Comparison of ENCODE assay signal across 8 cellular contexts in the genomic region with DNA sequence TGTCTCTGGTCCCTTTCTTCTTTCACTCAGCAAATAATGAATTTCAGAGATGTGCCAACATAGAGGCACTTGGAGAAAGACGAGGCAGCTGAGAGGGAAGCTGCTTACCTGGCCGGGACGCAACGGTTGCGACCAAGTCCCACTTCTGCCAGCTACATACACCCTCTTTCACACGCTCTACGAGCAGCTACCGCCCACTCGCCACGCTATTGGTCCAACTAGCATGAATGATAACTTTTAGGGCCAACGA. TPM values are rescaled to one million over a fixed set of nuclear protein-coding genes. Genes with fewer than 3 reads are reported as not detected.
DNase-seq lines count a peak whose midpoint lies in the region; ATAC-seq, FAIRE-seq and TF ChIP-seq lines count a peak whose summit lies in the region.

No MANE protein-coding gene starts in this region.

- peak overlapping the region; percentile 97 for H3K4me2 ChIP-seq in PC-9

- H3K36me3 ChIP-seq in PC-9 (ENCODE audit: low read depth) (peaks cover 6% of the 10 kb centered on the region), esophagus muscularis mucosa (peaks cover 3 to 36% (median 25%) of the 10 kb centered on the region in 4 donors), sigmoid colon (peaks cover 0 to 18% (median 0%) of the 10 kb centered on the region in 4 donors)

- no peaks in the 10 kb centered on the region for H3K27me3 ChIP-seq in PC-9 (ENCODE audit: insufficient read depth, low read depth)
- H3K27me3 ChIP-seq in esophagus muscularis mucosa = no peaks in the 10 kb centered on the region
- H3K27me3 ChIP-seq in sigmoid colon = no peaks in the 10 kb centered on the region

- peaks cover 32% of the 10 kb centered on the region for H4K20me1 ChIP-seq in PC-9 (ENCODE audit: insufficient read depth)

- H3K4me3 ChIP-seq in PC-9 = peak overlapping the region; percentile 69
- peak overlapping the region; percentile 51 to 98 (median 59) for H3K4me3 ChIP-seq in esophagus muscularis mucosa
- H3K4me3 ChIP-seq in sigmoid colon = peak overlapping the region; percentile 7 to 53 (median 43)

- H3K27ac ChIP-seq in PC-9 (peak overlapping the region; percentile 46), esophagus muscularis mucosa (replicated peaks in 1 of 4) (peak overlapping the region; percentile 54 to 76 (median 58)), sigmoid colon (peak overlapping the region; percentile 57 to 76 (median 70))

- CTCF ChIA-PET in PC-9 (lab: Charles Lee) = interaction anchor here (0.6 to 1.4 kb wide), 7 partner anchors 52 to 344 kb away, joined by 3 to 21 read pairs (median 7); partner anchors contain the start of gene MBOAT7

- H3K9me2 ChIP-seq in PC-9 (ENCODE audit: insufficient read depth) = no peaks in the 10 kb centered on the region

- H3F3A ChIP-seq in PC-9 (ENCODE audit: insufficient read depth, low read depth) = peaks cover 23% of the 10 kb centered on the region

- peak; percentile 99 for FAIRE-seq in GM12892 (lab: Jason Lieb, UNC)

- TF ChIP-seq POLR2A in GM12892 (IDR thresholded peaks at IDR 0.05; ENCODE audit: low read depth, low read length) = peak; percentile 62; the same call in 1 of the 2 replicates
- TF ChIP-seq POLR2A in esophagus muscularis mucosa (IDR thresholded peaks at IDR 0.05; ENCODE audit: low read depth) = no peak
- TF ChIP-seq POLR2A in sigmoid colon (IDR thresholded peaks at IDR 0.05) = peak in 1 of 2 donors; percentile 38

- ATAC-seq in GM19023 (IDR thresholded peaks at IDR 0.05; ENCODE audit: unreplicated experiment) = no peak

- intact Hi-C loops in PC-9 (cut with micrococcal nuclease; ENCODE audit: unreplicated experiment) (loop anchor here (1.0 to 2.0 kb wide), 7 partner anchors 23 to 312 kb away; partner anchors contain the start of genes LENG1, MYADM and NDUFA3), esophagus muscularis mucosa (cut with DNase I) (no loop called here), sigmoid colon (cut with DNase I) (loop anchor here (2.0 kb wide), 1 partner anchor 22 kb away; the partner anchor contains the start of genes PRPF31 and TFPT)

- DNase-seq in GM12892 (ENCODE audit: insufficient read length) (no peak), PC-9 (no peak), esophagus muscularis mucosa (ENCODE audit: extremely low spot score) (no peak), sigmoid colon (no peak), DMS79 treated with DMSO at 0.1 percent for 48 hours (lab: John Stamatoyannopoulos, UW) (no peak), amygdala (lab: John Stamatoyannopoulos, UW) (no peak), GM10266 (ENCODE audit: extremely low spot score) (no peak)

- peaks cover 41% of the 10 kb centered on the region for H3K79me2 ChIP-seq in PC-9 (ENCODE audit: low read depth)

- H2AFZ ChIP-seq in PC-9 = peak overlapping the region; percentile 90

- peaks cover 26% of the 10 kb centered on the region; the same call in 1 of the 2 replicates for H3K4me1 ChIP-seq in PC-9 (replicated peaks; ENCODE audit: insufficient read depth)
- H3K4me1 ChIP-seq in esophagus muscularis mucosa = peaks cover 28 to 53% (median 48%) of the 10 kb centered on the region in 4 donors
- peaks cover 0 to 49% (median 44%) of the 10 kb centered on the region in 4 donors for H3K4me1 ChIP-seq in sigmoid colon

- TF ChIP-seq EP300 in esophagus muscularis mucosa (IDR thresholded peaks at IDR 0.05) (no peak), sigmoid colon (IDR thresholded peaks at IDR 0.05) (no peak)

- under 1% methylated on average over 11 of the region's 11 CpGs for WGBS in esophagus muscularis mucosa
- 0 to 1% methylated on average over 11 of the region's 11 CpGs for WGBS in sigmoid colon, 2 donors

- BruUV-seq in PC-9 (replicated peaks; lab: Mats Ljungman, UMichigan) = no TSS peak

- POLR2A ChIA-PET in PC-9 (lab: Charles Lee; ENCODE audit: unreplicated experiment) = interaction anchor here (0.5 to 1.7 kb wide), 26 partner anchors 11 to 1872 kb away, joined by 3 to 36 read pairs (median 7); partner anchors contain the start of genes LENG1, LENG8, MBOAT7 and MYADM

- H3K9me3 ChIP-seq in PC-9 (ENCODE audit: insufficient read depth, low read depth) (no peaks in the 10 kb centered on the region), esophagus muscularis mucosa (no peaks in the 10 kb centered on the region), sigmoid colon (no peaks in the 10 kb centered on the region)

- TF ChIP-seq CTCF in PC-9 (conservative IDR thresholded peaks at IDR 0.05) (no peak), esophagus muscularis mucosa (IDR thresholded peaks at IDR 0.05) (no peak), sigmoid colon (IDR thresholded peaks at IDR 0.05) (no peak), GM10266 (IDR thresholded peaks at IDR 0.05; ENCODE audit: control insufficient read depth, insufficient read depth, low read depth, missing control alignments) (no peak)

RNA-seq across cellular contexts. Expression of gene CNOT3, which starts 0.8 kb away (rescaled TPM):
- 23.9 TPM for polyA plus RNA-seq in GM12892 (2012; ENCODE audit: missing spikeins)
- total RNA-seq in PC-9 (2021) (83.0 and 89.1 TPM in 2 replicates), esophagus muscularis mucosa (10 to 100 TPM; 15.1 to 25.3 (median 21.1) TPM), sigmoid colon (10 to 100 TPM; 11.8 to 31.5 (median 21.2) TPM)
- 10 to 100 TPM; 15.5 to 32.9 (median 19.8) TPM for polyA plus RNA-seq in sigmoid colon

RNA-seq across cellular contexts. Expression of gene PRPF31, which starts 21.2 kb away (rescaled TPM):
- 59.5 TPM for polyA plus RNA-seq in GM12892 (2012; ENCODE audit: missing spikeins)
- total RNA-seq in PC-9 (2021) (86.1 and 109 TPM in 2 replicates), esophagus muscularis mucosa (10 to 100 TPM; 44.9 to 64.3 (median 56.0) TPM), sigmoid colon (10 to 100 TPM; 48.7 to 53.5 (median 51.5) TPM)
- polyA plus RNA-seq in sigmoid colon = 10 to 100 TPM; 25.0 to 60.9 (median 36.6) TPM

RNA-seq across cellular contexts. Expression of gene TFPT, which starts 21.3 kb away (rescaled TPM):
- 10.0 TPM for polyA plus RNA-seq in GM12892 (2012; ENCODE audit: missing spikeins)
- 35.8 and 47.4 TPM in 2 replicates for total RNA-seq in PC-9 (2021)
- total RNA-seq in esophagus muscularis mucosa = 10 to 100 TPM; 10.8 to 26.6 (median 19.8) TPM
- total RNA-seq in sigmoid colon = 10 to 100 TPM; 18.2 to 24.7 (median 20.4) TPM
- 10 to 100 TPM; 22.2 to 28.6 (median 25.2) TPM for polyA plus RNA-seq in sigmoid colon

RNA-seq across cellular contexts. Expression of gene LENG1, which starts 22.7 kb away (rescaled TPM):
- 3.1 TPM for polyA plus RNA-seq in GM12892 (2012; ENCODE audit: missing spikeins)
- total RNA-seq in PC-9 (2021) (5.0 and 6.7 TPM in 2 replicates), esophagus muscularis mucosa (10 to 100 TPM in 3 of 4 donors, 1 to 10 TPM in 1; 10.0 to 12.7 (median 11.5) TPM), sigmoid colon (1 to 10 TPM; 7.8 to 10.0 (median 8.7) TPM)
- polyA plus RNA-seq in sigmoid colon = 10 to 100 TPM in 1 of 3 donors, 1 to 10 TPM in 2; 8.4 to 11.5 (median 8.6) TPM

RNA-seq across cellular contexts. Expression of gene NDUFA3, which starts 34.1 kb away (rescaled TPM):
- polyA plus RNA-seq in GM12892 (2012; ENCODE audit: missing spikeins) = 132 TPM
- total RNA-seq in PC-9 (2021) = 119 and 134 TPM in 2 replicates
- total RNA-seq in esophagus muscularis mucosa = 10 to 100 TPM in 3 of 4 donors, 1 to 10 TPM in 1; 9.1 to 50.9 (median 26.4) TPM
- total RNA-seq in sigmoid colon = 10 to 100 TPM; 18.8 to 32.4 (median 20.2) TPM
- 100 to 1,000 TPM; 151 to 207 (median 184) TPM for polyA plus RNA-seq in sigmoid colon
